Comparison of ENCODE assay signal across 9 cellular contexts in the genomic region with DNA sequence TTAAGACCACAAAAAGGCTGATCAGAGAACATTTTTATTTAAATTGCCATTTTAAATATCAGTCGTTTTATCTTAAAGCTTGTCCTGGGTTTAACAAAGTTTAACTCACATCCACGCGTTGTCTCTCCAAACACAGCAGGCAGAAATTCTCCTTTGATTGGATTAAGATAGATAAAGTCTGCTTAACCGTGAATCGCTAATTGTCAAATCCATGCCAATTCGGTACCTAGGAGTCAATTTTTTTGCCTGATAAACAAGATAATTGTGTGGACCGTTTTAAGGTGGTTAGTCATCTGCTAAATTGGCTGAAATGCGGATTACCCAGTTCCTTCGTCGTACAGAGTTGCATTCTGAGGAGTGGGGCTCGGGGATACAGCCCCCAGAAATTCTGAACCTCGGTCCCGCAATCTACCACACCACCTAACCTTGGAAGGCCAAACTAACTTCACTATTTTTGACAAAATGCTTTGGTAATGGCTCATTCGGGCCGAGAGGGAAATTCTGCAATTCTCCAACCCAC. TPM values are rescaled to one million over a fixed set of nuclear protein-coding genes. Genes with fewer than 3 reads are reported as not detected.
DNase-seq lines count a peak whose midpoint lies in the region; ATAC-seq, FAIRE-seq and TF ChIP-seq lines count a peak whose summit lies in the region.
"Had no signal": no experiment of that assay in that cellular context is flagged by ENCODE, and none has a peak within 500 bp of the region (broad histone marks: within the 10 kb centered on the region; RNA-seq: fewer than 3 reads in every experiment).

No MANE protein-coding gene starts in this region.

- H3K27me3 Mint-ChIP-seq in activated naive CD4-positive, alpha-beta T cell treated with anti-CD3 and anti-CD28 coated beads, Interleukin-2, amount 50 U/mL, for 24 hours, result peaks cover 4% of the 10 kb centered on the region
- H3K27me3 Mint-ChIP-seq in activated naive CD8-positive, alpha-beta T cell treated with anti-CD3 and anti-CD28 coated beads, Interleukin-2, amount 10 ng/mL, durations not matched to agents 7 days and 5 days, result peaks cover 11% of the 10 kb centered on the region

- H3K4me1 ChIP-seq in kidney (ENCODE audit: control insufficient read depth in 1 of 2, insufficient read depth in 1 of 2, low read depth in 1 of 2, low read length in 2 of 2), result peaks cover 4 to 7% of the 10 kb centered on the region in 2 donors

- H3K4me1 Mint-ChIP-seq in activated naive CD4-positive, alpha-beta T cell treated with anti-CD3 and anti-CD28 coated beads, Interleukin-2, amount 50 U/mL, for 24 hours, result peaks cover 36% of the 10 kb centered on the region
- peaks cover 33% of the 10 kb centered on the region for H3K4me1 Mint-ChIP-seq in activated naive CD8-positive, alpha-beta T cell treated with anti-CD3 and anti-CD28 coated beads, Interleukin-2, amount 10 ng/mL, durations not matched to agents 7 days and 5 days

- H3K4me3 ChIP-seq in kidney (ENCODE audit: low read length in 2 of 2), result peak overlapping the region; percentile 84 to 94

- FAIRE-seq in kidney (lab: Jason Lieb, UNC), result no peak
- FAIRE-seq: endometrium had no signal

- peaks cover 4 to 6% of the 10 kb centered on the region in 2 donors for H3K36me3 ChIP-seq in kidney (ENCODE audit: control insufficient read depth in 1 of 2, insufficient read depth in 2 of 2, low read length in 2 of 2)

- peak overlapping the region; percentile 91 to 98 for H3K27ac ChIP-seq in kidney (ENCODE audit: low read depth in 2 of 2, low read length in 2 of 2)
- H3K27ac ChIP-seq in temporal lobe (ENCODE audit: low read depth, low read length), result peak overlapping the region; percentile 62

- no peak for DNase-seq in activated naive CD4-positive, alpha-beta T cell treated with Interleukin-2 at 50 U/mL for 16 hours
- DNase-seq in activated naive CD8-positive, alpha-beta T cell treated with anti-CD3 and anti-CD28 coated beads, Interleukin-2, amount 10 ng/mL, durations not matched to agents 7 days and 5 days, result no peak
- no peak for DNase-seq in kidney
- no peak for DNase-seq in NCI-H2227 treated with DMSO at 0.1 percent for 48 hours (lab: John Stamatoyannopoulos, UW)

- H3K9me3 ChIP-seq in kidney (ENCODE audit: control insufficient read depth in 1 of 2, low read length in 2 of 2), result no peaks in the 10 kb centered on the region

- H3K9ac ChIP-seq in kidney (ENCODE audit: low read length in 2 of 2), result peak overlapping the region; percentile 72 to 97

- POLR2A ChIA-PET in activated naive CD8-positive, alpha-beta T cell treated with anti-CD3 and anti-CD28 coated beads, Interleukin-2, amount 10 ng/mL, durations not matched to agents 7 days and 5 days (lab: Charles Lee), result interaction anchor here (1.3 to 1.9 kb wide), 3 partner anchors 22 to 649 kb away, joined by 3 to 17 read pairs (median 9); a partner anchor contains a TSS

- ATAC-seq in activated naive CD8-positive, alpha-beta T cell treated with anti-CD3 and anti-CD28 coated beads, Interleukin-2, amount 10 ng/mL, durations not matched to agents 7 days and 5 days (ENCODE audit: low read depth), result no peak
- ATAC-seq in HG02571 (IDR thresholded peaks at IDR 0.05; ENCODE audit: unreplicated experiment) (no peak), GM21576 (IDR thresholded peaks at IDR 0.05; ENCODE audit: unreplicated experiment) (no peak)

- H3K4me3 Mint-ChIP-seq in activated naive CD4-positive, alpha-beta T cell treated with anti-CD3 and anti-CD28 coated beads, Interleukin-2, amount 50 U/mL, for 24 hours, result peak overlapping the region; percentile 97
- H3K4me3 Mint-ChIP-seq in activated naive CD8-positive, alpha-beta T cell treated with anti-CD3 and anti-CD28 coated beads, Interleukin-2, amount 10 ng/mL, durations not matched to agents 7 days and 5 days, result peak overlapping the region; percentile 97

- peaks cover 29% of the 10 kb centered on the region for H3K36me3 Mint-ChIP-seq in activated naive CD4-positive, alpha-beta T cell treated with anti-CD3 and anti-CD28 coated beads, Interleukin-2, amount 50 U/mL, for 24 hours
- peaks cover 18% of the 10 kb centered on the region for H3K36me3 Mint-ChIP-seq in activated naive CD8-positive, alpha-beta T cell treated with anti-CD3 and anti-CD28 coated beads, Interleukin-2, amount 10 ng/mL, durations not matched to agents 7 days and 5 days

- H3K9me3 Mint-ChIP-seq in activated naive CD4-positive, alpha-beta T cell treated with anti-CD3 and anti-CD28 coated beads, Interleukin-2, amount 50 U/mL, for 24 hours, result no peaks in the 10 kb centered on the region
- H3K9me3 Mint-ChIP-seq in activated naive CD8-positive, alpha-beta T cell treated with anti-CD3 and anti-CD28 coated beads, Interleukin-2, amount 10 ng/mL, durations not matched to agents 7 days and 5 days, result no peaks in the 10 kb centered on the region

- peak overlapping the region; percentile 99 for H3K27ac Mint-ChIP-seq in activated naive CD4-positive, alpha-beta T cell treated with anti-CD3 and anti-CD28 coated beads, Interleukin-2, amount 50 U/mL, for 24 hours
- H3K27ac Mint-ChIP-seq in activated naive CD8-positive, alpha-beta T cell treated with anti-CD3 and anti-CD28 coated beads, Interleukin-2, amount 10 ng/mL, durations not matched to agents 7 days and 5 days, result peak overlapping the region; percentile 99

- TF ChIP-seq CTCF in kidney (IDR thresholded peaks at IDR 0.05; ENCODE audit: borderline replicate concordance, extremely low read depth, insufficient read depth), result no peak

- intact Hi-C loops in kidney (cut with DNase I), result no loop called here

RNA-seq across cellular contexts. Expression of a gene that starts 0.6 kb away (rescaled TPM):
- total RNA-seq in activated naive CD8-positive, alpha-beta T cell treated with anti-CD3 and anti-CD28 coated beads, Interleukin-2, amount 10 ng/mL, durations not matched to agents 7 days and 5 days, result 100 to 1,000 TPM; 658 to 664 TPM
- total RNA-seq in kidney, result 446 TPM
- 526 TPM for polyA plus RNA-seq in kidney (ENCODE audit: insufficient read depth, low read depth, low replicate concordance)
- total RNA-seq in temporal lobe, result 215 TPM

RNA-seq across cellular contexts. Expression of a gene that starts 49.0 kb away (rescaled TPM):
- total RNA-seq in activated naive CD8-positive, alpha-beta T cell treated with anti-CD3 and anti-CD28 coated beads, Interleukin-2, amount 10 ng/mL, durations not matched to agents 7 days and 5 days, result under 1 TPM in 1 of 2 experiments, not detected in 1; 0.14 TPM
- 5.9 TPM for total RNA-seq in kidney
- polyA plus RNA-seq in kidney (ENCODE audit: insufficient read depth, low read depth, low replicate concordance), result 2.5 TPM
- 0.98 TPM for total RNA-seq in temporal lobe
